16 cellular contexts compared by ENCODE assay signal in genomic region chr5:166062719-166063118, GRCh38.
A peak's percentile ranks its signal among the peaks of the same experiment; 100 is the strongest.
DNase-seq lines count a peak whose midpoint lies in the region; ATAC-seq and TF ChIP-seq lines count a peak whose summit lies in the region.
"Had no signal": no experiment of that assay in that cellular context is flagged by ENCODE, and none has a peak within 500 bp of the region (broad histone marks: within the 10 kb centered on the region; RNA-seq: fewer than 3 reads in every experiment).

No MANE protein-coding gene starts in this region.

- H3K4me1 ChIP-seq in BLaER1 (peaks cover 41% of the 10 kb centered on the region), mesenchymal stem cell (ENCODE audit: control insufficient read depth, insufficient read depth, low read depth, low read length) (no peaks in the 10 kb centered on the region), testis (no peaks in the 10 kb centered on the region)

- no peak overlapping the region for H2AFZ ChIP-seq in mesenchymal stem cell (ENCODE audit: low read depth, low read length)
- H2AFZ ChIP-seq: GM23248 had no signal

- no peak overlapping the region for H2BK120ac ChIP-seq in mesenchymal stem cell (ENCODE audit: low read depth, low read length)

- no peak overlapping the region for H3K18ac ChIP-seq in mesenchymal stem cell (ENCODE audit: low read depth in 1 of 2, low read length in 2 of 2)

- no peak for TF ChIP-seq POLR2A in testis (IDR thresholded peaks at IDR 0.05)

- intact Hi-C loops in testis (cut with DNase I; ENCODE audit: low total_unique reads) = no loop called here

- H3K9me3 ChIP-seq in BLaER1 = peaks cover 14% of the 10 kb centered on the region; the same call in 1 of the 2 replicates
- no peaks in the 10 kb centered on the region for H3K9me3 ChIP-seq in mesenchymal stem cell (ENCODE audit: control insufficient read depth, low read length)
- no peaks in the 10 kb centered on the region for H3K9me3 ChIP-seq in testis

- H3K4me1 Mint-ChIP-seq in T-helper 2 cell treated with Interferon-gamma antibody and Interleukin-4, amounts not matched to agents 5 μg/mL and 100 μg/mL, for 36 hours (ENCODE audit: low read depth) = no peaks in the 10 kb centered on the region
- H3K4me1 Mint-ChIP-seq in naive thymus-derived CD8-positive, alpha-beta T cell = no peaks in the 10 kb centered on the region
- H3K4me1 Mint-ChIP-seq: B cell; CD4-positive, alpha-beta memory T cell had no signal

- H3K4me2 ChIP-seq in BLaER1 = peak overlapping the region; percentile 48
- H3K4me2 ChIP-seq in mesenchymal stem cell (ENCODE audit: low read length, poor library complexity, severe bottlenecking) = no peak overlapping the region

- no peak overlapping the region for H3K27ac Mint-ChIP-seq in T-helper 2 cell treated with Interferon-gamma antibody and Interleukin-4, amounts not matched to agents 5 μg/mL and 100 μg/mL, for 36 hours
- no peak overlapping the region for H3K27ac Mint-ChIP-seq in naive thymus-derived CD8-positive, alpha-beta T cell
- H3K27ac Mint-ChIP-seq: B cell; CD4-positive, alpha-beta memory T cell had no signal

- POLR2A ChIA-PET in naive thymus-derived CD8-positive, alpha-beta T cell (lab: Charles Lee) = no interaction called here

- H4K8ac ChIP-seq in mesenchymal stem cell (ENCODE audit: low read length) = no peak overlapping the region

- peaks cover 17% of the 10 kb centered on the region for H3K9me3 Mint-ChIP-seq in T-helper 2 cell treated with Interferon-gamma antibody and Interleukin-4, amounts not matched to agents 5 μg/mL and 100 μg/mL, for 36 hours
- H3K9me3 Mint-ChIP-seq in naive thymus-derived CD8-positive, alpha-beta T cell = peaks cover 0 to 13% (median 3%) of the 10 kb centered on the region in 9 donors

- no peak overlapping the region for H2BK12ac ChIP-seq in mesenchymal stem cell (ENCODE audit: low read length in 2 of 2)

- H2BK5ac ChIP-seq in mesenchymal stem cell (ENCODE audit: low read depth, low read length, poor library complexity, severe bottlenecking) = no peak overlapping the region

- H2BK15ac ChIP-seq in mesenchymal stem cell (ENCODE audit: low read depth, poor library complexity, severe bottlenecking) = no peak overlapping the region

- no peak overlapping the region for H3K4me3 ChIP-seq in BLaER1
- H3K4me3 ChIP-seq in mesenchymal stem cell (ENCODE audit: insufficient read depth in 1 of 2, low read depth in 1 of 2, low read length in 2 of 2) = no peak overlapping the region
- no peak overlapping the region for H3K4me3 ChIP-seq in testis
- H3K4me3 ChIP-seq: GM23248 had no signal

- no peak overlapping the region for H3K4ac ChIP-seq in mesenchymal stem cell (ENCODE audit: low read depth in 1 of 2, low read length in 2 of 2)

- no peak overlapping the region for H4K91ac ChIP-seq in mesenchymal stem cell (ENCODE audit: low read length)

- TF ChIP-seq CTCF in testis (IDR thresholded peaks at IDR 0.05) = no peak

- H3K27ac ChIP-seq in BLaER1 (peak overlapping the region; percentile 61), mesenchymal stem cell (ENCODE audit: low read length, poor library complexity, severe bottlenecking) (no peak overlapping the region), testis (no peak overlapping the region)
- H3K27ac ChIP-seq: C4-2B, GM23248 had no signal

- no peak overlapping the region for H3K23ac ChIP-seq in mesenchymal stem cell (ENCODE audit: low read length in 2 of 2)

- H3K9ac ChIP-seq in BLaER1 (0 out of 2 replicates have a peak overlapping the region, but pooled peaks have one; percentile 37), mesenchymal stem cell (ENCODE audit: low read length) (no peak overlapping the region)
- H3K9ac ChIP-seq: GM23248 had no signal

- H3K27me3 ChIP-seq in BLaER1 (no peaks in the 10 kb centered on the region), mesenchymal stem cell (ENCODE audit: control insufficient read depth in 1 of 2, insufficient read depth in 1 of 2, low read length in 2 of 2) (no peaks in the 10 kb centered on the region), testis (no peaks in the 10 kb centered on the region)

- no peak overlapping the region for H3K14ac ChIP-seq in mesenchymal stem cell (ENCODE audit: low read length in 2 of 2)

- ATAC-seq in naive thymus-derived CD8-positive, alpha-beta T cell = no peak
- ATAC-seq: HepG2 had no signal

- DNase-seq in NCI-H69 (lab: John Stamatoyannopoulos, UW) (peak; percentile 78), mesenchymal stem cell (peak; percentile 12), testis (no peak), CD1c-positive myeloid dendritic cell (ENCODE audit: extremely low spot score) (no peak)
- DNase-seq in T-helper 2 cell treated with Interferon-gamma antibody and Interleukin-4, amounts not matched to agents 5 μg/mL and 100 μg/mL, for 36 hours (ENCODE audit: low spot score) = no peak
- no peak for DNase-seq in naive thymus-derived CD8-positive, alpha-beta T cell
- DNase-seq: CD4-positive, alpha-beta memory T cell; DMS153; DMS79; GDM1; GM23248; HCEC 1CT had no signal

- no peaks in the 10 kb centered on the region for H4K20me1 ChIP-seq in BLaER1

- no peak overlapping the region for H3K4me3 Mint-ChIP-seq in T-helper 2 cell treated with Interferon-gamma antibody and Interleukin-4, amounts not matched to agents 5 μg/mL and 100 μg/mL, for 36 hours
- no peak overlapping the region for H3K4me3 Mint-ChIP-seq in naive thymus-derived CD8-positive, alpha-beta T cell
- H3K4me3 Mint-ChIP-seq: B cell; CD4-positive, alpha-beta memory T cell had no signal

- H2AK5ac ChIP-seq in mesenchymal stem cell (ENCODE audit: low read length, severe bottlenecking) = no peak overlapping the region

- H3K36me3 Mint-ChIP-seq in T-helper 2 cell treated with Interferon-gamma antibody and Interleukin-4, amounts not matched to agents 5 μg/mL and 100 μg/mL, for 36 hours (ENCODE audit: low read depth) = no peaks in the 10 kb centered on the region
- no peaks in the 10 kb centered on the region for H3K36me3 Mint-ChIP-seq in naive thymus-derived CD8-positive, alpha-beta T cell
- H3K36me3 Mint-ChIP-seq: CD4-positive, alpha-beta memory T cell had no signal

- H3K36me3 ChIP-seq in BLaER1 = no peaks in the 10 kb centered on the region
- no peaks in the 10 kb centered on the region for H3K36me3 ChIP-seq in mesenchymal stem cell (ENCODE audit: control insufficient read depth in 1 of 2, insufficient read depth in 2 of 2, low read depth in 1 of 2, low read length in 2 of 2)
- H3K36me3 ChIP-seq in testis (ENCODE audit: low read depth, missing control alignments) = no peaks in the 10 kb centered on the region

- no peaks in the 10 kb centered on the region for H3K79me1 ChIP-seq in mesenchymal stem cell (replicated peaks; ENCODE audit: low read length, poor library complexity, severe bottlenecking)

- H3K27me3 Mint-ChIP-seq in T-helper 2 cell treated with Interferon-gamma antibody and Interleukin-4, amounts not matched to agents 5 μg/mL and 100 μg/mL, for 36 hours (ENCODE audit: low read depth) = no peaks in the 10 kb centered on the region
- no peaks in the 10 kb centered on the region for H3K27me3 Mint-ChIP-seq in naive thymus-derived CD8-positive, alpha-beta T cell
- H3K27me3 Mint-ChIP-seq: B cell; CD4-positive, alpha-beta memory T cell had no signal

Comparison
In these comparisons a context has a peak if more than half of its experiments do, and no peak if none do; other contexts are left out.
1. DNase-seq: peak in NCI-H69 (single experiment) and mesenchymal stem cell (single experiment); none in T-helper 2 cell treated with Interferon-gamma antibody and Interleukin-4, amounts not matched to agents 5 μg/mL and 100 μg/mL, for 36 hours (single experiment), testis (single experiment), naive thymus-derived CD8-positive, alpha-beta T cell (0 of 10) and CD1c-positive myeloid dendritic cell (single experiment).